10 cellular contexts compared by ENCODE assay signal in the genomic region with DNA sequence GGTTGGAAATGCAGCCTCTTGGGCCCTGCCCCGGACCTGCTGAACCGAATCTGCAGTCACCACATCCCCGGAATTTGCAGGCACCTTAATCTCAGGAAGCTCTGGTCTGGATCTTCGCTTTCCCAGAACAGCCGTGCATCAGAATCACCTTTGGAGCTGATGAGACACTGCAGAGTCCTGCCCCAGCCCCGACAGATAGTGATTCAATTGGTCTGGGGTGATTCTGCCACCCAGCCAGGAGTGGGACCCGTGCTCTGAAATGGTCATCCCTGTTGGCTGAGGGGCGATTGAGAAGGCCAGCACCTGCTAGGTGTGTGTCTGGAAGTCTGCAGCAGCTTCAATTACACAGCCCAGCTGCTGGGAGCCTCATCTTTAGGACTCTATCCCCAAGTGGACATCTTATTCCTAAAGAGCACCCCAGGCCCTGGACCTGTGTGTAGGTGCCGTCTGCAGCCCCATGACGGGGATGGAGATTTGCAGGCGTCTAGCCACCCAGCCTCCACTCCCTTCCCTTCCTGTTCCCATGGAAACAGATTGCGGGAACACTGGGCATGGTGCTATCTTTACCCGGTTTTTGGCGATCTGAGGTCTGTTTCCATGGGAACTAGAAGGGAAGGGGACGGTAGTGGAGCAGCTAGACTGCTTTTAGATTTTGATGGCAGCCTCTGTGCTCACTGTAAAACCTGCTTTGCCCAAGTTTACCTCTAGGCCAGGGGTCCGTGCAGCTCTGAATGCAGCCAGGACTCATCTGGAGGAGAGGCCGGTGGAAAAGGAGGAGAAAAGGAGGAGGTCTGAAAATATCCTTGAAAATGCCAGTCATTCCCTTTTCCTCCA.
A peak's percentile ranks its signal among the peaks of the same experiment; 100 is the strongest.
DNase-seq lines count a peak whose midpoint lies in the region; ATAC-seq, FAIRE-seq and TF ChIP-seq lines count a peak whose summit lies in the region.
"Had no signal": no experiment of that assay in that cellular context is flagged by ENCODE, and none has a peak within 500 bp of the region (broad histone marks: within the 10 kb centered on the region; RNA-seq: fewer than 3 reads in every experiment).

No MANE protein-coding gene starts in this region.

- peak overlapping the region; percentile 7; the same call in 1 of the 2 replicates for H3K4me2 ChIP-seq in GM12878 (ENCODE audit: control insufficient read depth, insufficient read depth)

- H3K9me3 ChIP-seq in GM12878 (replicated peaks; ENCODE audit: control insufficient read depth, insufficient read depth, low read length) = no peaks in the 10 kb centered on the region

- H3K4me1 Mint-ChIP-seq in immature natural killer cell = no peaks in the 10 kb centered on the region

- DNase-seq in COR-L47 (lab: John Stamatoyannopoulos, UW) (peak; percentile 82), GM12878 (ENCODE audit: low read depth, low spot score) (no peak), midbrain (lab: John Stamatoyannopoulos, UW) (peak; percentile 36), immature natural killer cell (no peak), DMS53 treated with DMSO at 0.1 percent for 48 hours (lab: John Stamatoyannopoulos, UW; ENCODE audit: unreplicated experiment) (no peak)
- DNase-seq: NCI-H187 treated with DMSO at 0.1 percent for 48 hours had no signal

- H3K4me3 Mint-ChIP-seq in immature natural killer cell = no peak overlapping the region

- SMC1A ChIA-PET in GM12878 (lab: Charles Lee; ENCODE audit: uncharacterized antibody, unreplicated experiment) = interaction anchor here (0.6 to 1.1 kb wide), 2 partner anchors 100 to 147 kb away, joined by 3 read pairs; no protein-coding TSS in a partner anchor

- no peaks in the 10 kb centered on the region for H3K36me3 ChIP-seq in GM12878 (ENCODE audit: control insufficient read depth in 2 of 2, insufficient read depth in 2 of 2, low read length in 1 of 2)

- no TSS peak for BruUV-seq in GM12878 (replicated peaks; lab: Mats Ljungman, UMichigan)

- no peak overlapping the region for H3K9ac ChIP-seq in GM12878 (ENCODE audit: control insufficient read depth, insufficient read depth, low read length)

- H3K4me3 ChIP-seq in GM12878 = no peak overlapping the region

- no peaks in the 10 kb centered on the region for H3K27me3 ChIP-seq in GM12878 (replicated peaks in 1 of 2; ENCODE audit: control insufficient read depth in 2 of 2, insufficient read depth in 2 of 2, low read length in 1 of 2)

- TF ChIP-seq EP300 in GM12878 (IDR thresholded peaks at IDR 0.05; ENCODE audit: borderline replicate concordance in 1 of 2, control insufficient read depth in 1 of 2, low read depth in 2 of 2, low read length in 2 of 2) = no peak

- no peaks in the 10 kb centered on the region for H4K20me1 ChIP-seq in GM12878 (ENCODE audit: control insufficient read depth, insufficient read depth)

- H3K27ac Mint-ChIP-seq in immature natural killer cell = no peak overlapping the region

- CTCF ChIA-PET in GM12878 (lab: Yijun Ruan, JAX) = interaction anchor here (0.7 kb wide), 1 partner anchor 158 kb away, joined by 3 read pairs; no protein-coding TSS in a partner anchor

- FAIRE-seq in GM12878 (lab: Jason Lieb, UNC) = no peak
- FAIRE-seq: colon had no signal

- peaks cover 37% of the 10 kb centered on the region for H3K4me1 ChIP-seq in GM12878 (ENCODE audit: control insufficient read depth, insufficient read depth, low read length)

- POLR2A ChIA-PET in GM12878 (lab: Charles Lee) = no interaction called here

- no peak for TF ChIP-seq CTCF in GM12878 (IDR thresholded peaks at IDR 0.05 in 2 of 3, conservative IDR thresholded peaks at IDR 0.05 in 1 of 3; ENCODE audit: control insufficient read depth in 2 of 3, extremely low read depth in 1 of 3, insufficient read depth in 1 of 3, low read depth in 3 of 3, low read length in 3 of 3)

- H3K27me3 Mint-ChIP-seq in immature natural killer cell (ENCODE audit: low read depth in 3 of 3) = peaks cover 0 to 2% (median 2%) of the 10 kb centered on the region in 3 donors

- intact Hi-C loops in GM12878 (cut with micrococcal nuclease; ENCODE audit: unreplicated experiment) = loop anchor here (5.0 kb wide), 1 partner anchor 97 kb away; no protein-coding TSS in a partner anchor

- no peaks in the 10 kb centered on the region for H3K79me2 ChIP-seq in GM12878 (ENCODE audit: control insufficient read depth, insufficient read depth, low read length)

- no peak for TF ChIP-seq RAD21 in GM12878 (IDR thresholded peaks at IDR 0.05; ENCODE audit: insufficient read depth, low read depth, low read length)

- ATAC-seq in HG03442 (IDR thresholded peaks at IDR 0.05; ENCODE audit: unreplicated experiment) = peak; percentile 1
- ATAC-seq in GM12878 = peak; percentile 33
- ATAC-seq in HG03521 (IDR thresholded peaks at IDR 0.05; ENCODE audit: unreplicated experiment) = no peak
- ATAC-seq in GM21825 (IDR thresholded peaks at IDR 0.05; ENCODE audit: unreplicated experiment) = no peak

- no peak overlapping the region for H3K27ac ChIP-seq in GM12878 (ENCODE audit: control insufficient read depth, insufficient read depth)

- no peaks in the 10 kb centered on the region for H3K36me3 Mint-ChIP-seq in immature natural killer cell

- no peaks in the 10 kb centered on the region for H3K9me3 Mint-ChIP-seq in immature natural killer cell

- in situ Hi-C loops in GM12878 (cut with MboI) = no loop called here

- 69% methylated on average over 16 of the region's 17 CpGs for WGBS in GM12878 (ENCODE audit: insufficient coverage, insufficient replicate concordance, low lambda C conversion rate, missing lambda C conversion rate)

- no peak overlapping the region for H2AFZ ChIP-seq in GM12878 (ENCODE audit: control insufficient read depth, low read depth, low read length)

- TF ChIP-seq POLR2A in GM12878 (IDR thresholded peaks at IDR 0.05; ENCODE audit: low read depth, low read length) = no peak

- RAD21 ChIA-PET in GM12878 (lab: Charles Lee; ENCODE audit: unreplicated experiment) = no interaction called here

TF ChIP-seq in GM12878, 131 proteins besides CTCF, POLR2A, EP300 and RAD21 (continues in another document):
- TF ChIP-seq POU2F2 (IDR thresholded peaks at IDR 0.05; ENCODE audit: borderline replicate concordance, low read depth, low read length) = no peak
- no peak for TF ChIP-seq TBL1XR1 (IDR thresholded peaks at IDR 0.05; ENCODE audit: low read depth, low read length)
- no peak for TF ChIP-seq PAX5 (IDR thresholded peaks at IDR 0.05; ENCODE audit: borderline replicate concordance, low read depth, low read length)
- TF ChIP-seq EGR1 (IDR thresholded peaks at IDR 0.05; ENCODE audit: borderline replicate concordance in 1 of 2, low read depth in 2 of 2, low read length in 2 of 2) = no peak
- TF ChIP-seq, protein P1, sequence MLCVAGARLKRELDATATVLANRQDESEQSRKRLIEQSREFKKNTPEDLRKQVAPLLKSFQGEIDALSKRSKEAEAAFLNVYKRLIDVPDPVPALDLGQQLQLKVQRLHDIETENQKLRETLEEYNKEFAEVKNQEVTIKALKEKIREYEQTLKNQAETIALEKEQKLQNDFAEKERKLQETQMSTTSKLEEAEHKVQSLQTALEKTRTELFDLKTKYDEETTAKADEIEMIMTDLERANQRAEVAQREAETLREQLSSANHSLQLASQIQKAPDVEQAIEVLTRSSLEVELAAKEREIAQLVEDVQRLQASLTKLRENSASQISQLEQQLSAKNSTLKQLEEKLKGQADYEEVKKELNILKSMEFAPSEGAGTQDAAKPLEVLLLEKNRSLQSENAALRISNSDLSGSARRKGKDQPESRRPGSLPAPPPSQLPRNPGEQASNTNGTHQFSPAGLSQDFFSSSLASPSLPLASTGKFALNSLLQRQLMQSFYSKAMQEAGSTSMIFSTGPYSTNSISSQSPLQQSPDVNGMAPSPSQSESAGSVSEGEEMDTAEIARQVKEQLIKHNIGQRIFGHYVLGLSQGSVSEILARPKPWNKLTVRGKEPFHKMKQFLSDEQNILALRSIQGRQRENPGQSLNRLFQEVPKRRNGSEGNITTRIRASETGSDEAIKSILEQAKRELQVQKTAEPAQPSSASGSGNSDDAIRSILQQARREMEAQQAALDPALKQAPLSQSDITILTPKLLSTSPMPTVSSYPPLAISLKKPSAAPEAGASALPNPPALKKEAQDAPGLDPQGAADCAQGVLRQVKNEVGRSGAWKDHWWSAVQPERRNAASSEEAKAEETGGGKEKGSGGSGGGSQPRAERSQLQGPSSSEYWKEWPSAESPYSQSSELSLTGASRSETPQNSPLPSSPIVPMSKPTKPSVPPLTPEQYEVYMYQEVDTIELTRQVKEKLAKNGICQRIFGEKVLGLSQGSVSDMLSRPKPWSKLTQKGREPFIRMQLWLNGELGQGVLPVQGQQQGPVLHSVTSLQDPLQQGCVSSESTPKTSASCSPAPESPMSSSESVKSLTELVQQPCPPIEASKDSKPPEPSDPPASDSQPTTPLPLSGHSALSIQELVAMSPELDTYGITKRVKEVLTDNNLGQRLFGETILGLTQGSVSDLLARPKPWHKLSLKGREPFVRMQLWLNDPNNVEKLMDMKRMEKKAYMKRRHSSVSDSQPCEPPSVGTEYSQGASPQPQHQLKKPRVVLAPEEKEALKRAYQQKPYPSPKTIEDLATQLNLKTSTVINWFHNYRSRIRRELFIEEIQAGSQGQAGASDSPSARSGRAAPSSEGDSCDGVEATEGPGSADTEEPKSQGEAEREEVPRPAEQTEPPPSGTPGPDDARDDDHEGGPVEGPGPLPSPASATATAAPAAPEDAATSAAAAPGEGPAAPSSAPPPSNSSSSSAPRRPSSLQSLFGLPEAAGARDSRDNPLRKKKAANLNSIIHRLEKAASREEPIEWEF (IDR thresholded peaks at IDR 0.05; ENCODE audit: insufficient replicate concordance, low read depth, low read length) = no peak
- no peak for TF ChIP-seq SRF (IDR thresholded peaks at IDR 0.05; ENCODE audit: low read depth in 2 of 2, low read length in 2 of 2)
- TF ChIP-seq FOS (IDR thresholded peaks at IDR 0.05; ENCODE audit: borderline replicate concordance, extremely low read depth, insufficient read length) = no peak
- no peak for TF ChIP-seq JUNB (IDR thresholded peaks at IDR 0.05)

Comparison
In these comparisons a context has a peak if more than half of its experiments do, and no peak if none do; other contexts are left out.
1. DNase-seq: peak in COR-L47 (single experiment) and midbrain (single experiment); none in GM12878 (single experiment), immature natural killer cell (0 of 3) and DMS53 treated with DMSO at 0.1 percent for 48 hours (single experiment).
2. ATAC-seq: peak in HG03442 (single experiment) and GM12878 (single experiment); none in HG03521 (single experiment) and GM21825 (single experiment).